ENCODE assay signal across 1 cellular context in genomic region chr2:6824962-6825361, GRCh38.
TF ChIP-seq lines count a peak whose summit lies in the region.

No MANE protein-coding gene starts in this region.

TF ChIP-seq in SK-N-SH, 30 proteins besides CTCF, POLR2A, EP300 and RAD21:
- TF ChIP-seq REST (IDR thresholded peaks at IDR 0.05; ENCODE audit: low read depth, low read length) (no peak), RCOR1 (IDR thresholded peaks at IDR 0.05; ENCODE audit: low read length) (no peak), NRF1 (IDR thresholded peaks at IDR 0.05; ENCODE audit: low read depth, low read length) (no peak), PBX3 (IDR thresholded peaks at IDR 0.05) (peak; percentile 28; the same call in 1 of the 2 replicates), USF1 (IDR thresholded peaks at IDR 0.05; ENCODE audit: borderline replicate concordance, low read depth) (peak; percentile 75; the same call in 1 of the 2 replicates), EZH2phosphoT487 (IDR thresholded peaks at IDR 0.05; ENCODE audit: borderline replicate concordance, low read depth) (no peak), TCF12 (IDR thresholded peaks at IDR 0.05) (peak; percentile 77), POLR2AphosphoS5 (IDR thresholded peaks at IDR 0.05; ENCODE audit: low read depth, low read length) (peak; percentile 50; the same call in 1 of the 2 replicates), TAF1 (IDR thresholded peaks at IDR 0.05; ENCODE audit: borderline replicate concordance, low read depth, low read length) (no peak)
